1 cellular context compared by ENCODE assay signal in the genomic region with DNA sequence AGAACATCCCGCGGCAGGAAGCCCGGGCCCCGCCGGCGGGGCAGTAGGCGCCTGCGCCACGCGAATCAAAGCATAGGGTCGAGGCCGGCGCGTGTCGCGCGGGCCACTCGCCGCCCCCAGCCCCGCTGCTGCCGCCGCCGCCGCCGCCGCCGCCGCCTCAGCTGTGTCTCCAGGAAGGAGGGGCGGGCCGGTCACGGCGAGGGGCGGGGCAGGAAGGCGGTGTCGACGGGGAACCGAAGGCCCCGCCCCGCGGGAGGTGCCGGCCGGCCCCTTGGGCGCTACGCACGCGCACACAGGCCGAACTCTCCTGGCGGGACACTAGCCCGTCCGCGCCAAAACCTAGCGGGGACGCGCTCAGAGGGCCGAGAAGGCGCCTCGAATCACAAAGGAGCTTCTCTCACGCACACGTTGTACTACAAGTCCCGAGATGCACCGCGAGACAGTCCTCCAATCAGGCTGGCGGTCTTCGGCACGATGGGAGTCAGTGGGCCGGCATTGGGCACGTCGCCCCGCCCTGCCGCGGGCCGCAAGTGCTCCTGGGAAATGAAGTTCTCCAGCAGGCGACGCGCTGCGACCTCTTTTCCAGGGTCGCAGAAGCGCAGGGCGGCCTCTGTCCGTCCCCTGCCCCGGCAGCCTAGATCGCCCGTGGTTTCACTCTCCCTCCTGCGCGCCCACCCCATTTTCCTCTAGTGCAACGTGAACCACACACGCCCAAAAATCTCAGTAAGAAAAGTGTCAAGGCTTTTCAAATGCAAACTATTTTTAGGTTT.
A peak's percentile ranks its signal among the peaks of the same experiment; 100 is the strongest.
TF ChIP-seq lines count a peak whose summit lies in the region.

Gene RALGAPA2, minus strand, starts transcription at position 171 of the 770 bp plus-strand sequence. Its CDS starts 164 bp downstream, at position 7.

TF ChIP-seq in H1, 55 proteins besides CTCF, POLR2A, EP300 and RAD21 (continued from another document):
- TF ChIP-seq SIX5 (IDR thresholded peaks at IDR 0.05; ENCODE audit: low read depth, low read length) (peak; percentile 83), SP1 (IDR thresholded peaks at IDR 0.05; ENCODE audit: low read depth, low read length) (peak; percentile 67; the same call in 1 of the 2 replicates), CHD2 (IDR thresholded peaks at IDR 0.05; ENCODE audit: low read length) (0 out of 2 replicates have a peak, but pooled peaks have one; percentile 13), YY1 (IDR thresholded peaks at IDR 0.05; ENCODE audit: low read depth, low read length) (0 out of 2 replicates have a peak, but pooled peaks have one; percentile 26), PHF8 (conservative IDR thresholded peaks at IDR 0.05; ENCODE audit: low read depth, low read length) (peak; percentile 43; the same call in 1 of the 2 replicates), MAFK (IDR thresholded peaks at IDR 0.05; ENCODE audit: low read depth, low read length) (no peak), TAF1 (IDR thresholded peaks at IDR 0.05; ENCODE audit: low read depth, low read length) (peak; percentile 80), NRF1 (IDR thresholded peaks at IDR 0.05; ENCODE audit: low read depth, low read length) (peak; percentile 51), CREB1 (IDR thresholded peaks at IDR 0.05) (peak; percentile 78), KDM5A (IDR thresholded peaks at IDR 0.05; ENCODE audit: low read length) (no peak), TCF12 (IDR thresholded peaks at IDR 0.05; ENCODE audit: low read depth, low read length) (no peak), KDM4A (IDR thresholded peaks at IDR 0.05; ENCODE audit: low read depth, low read length, severe bottlenecking) (peak; percentile 96), JUND (IDR thresholded peaks at IDR 0.05; ENCODE audit: low read length) (no peak), POLR2AphosphoS5 (IDR thresholded peaks at IDR 0.05; ENCODE audit: low read depth, low read length) (peak; percentile 65; the same call in 1 of the 2 replicates)
- TF ChIP-seq, protein P1, sequence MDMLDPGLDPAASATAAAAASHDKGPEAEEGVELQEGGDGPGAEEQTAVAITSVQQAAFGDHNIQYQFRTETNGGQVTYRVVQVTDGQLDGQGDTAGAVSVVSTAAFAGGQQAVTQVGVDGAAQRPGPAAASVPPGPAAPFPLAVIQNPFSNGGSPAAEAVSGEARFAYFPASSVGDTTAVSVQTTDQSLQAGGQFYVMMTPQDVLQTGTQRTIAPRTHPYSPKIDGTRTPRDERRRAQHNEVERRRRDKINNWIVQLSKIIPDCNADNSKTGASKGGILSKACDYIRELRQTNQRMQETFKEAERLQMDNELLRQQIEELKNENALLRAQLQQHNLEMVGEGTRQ (IDR thresholded peaks at IDR 0.05; ENCODE audit: low read length): peak; percentile 47; the same call in 1 of the 2 replicates
- TF ChIP-seq, protein P2, sequence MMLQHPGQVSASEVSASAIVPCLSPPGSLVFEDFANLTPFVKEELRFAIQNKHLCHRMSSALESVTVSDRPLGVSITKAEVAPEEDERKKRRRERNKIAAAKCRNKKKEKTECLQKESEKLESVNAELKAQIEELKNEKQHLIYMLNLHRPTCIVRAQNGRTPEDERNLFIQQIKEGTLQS (IDR thresholded peaks at IDR 0.05; ENCODE audit: insufficient read depth, low read depth, low read length): 0 out of 2 replicates have a peak, but pooled peaks have one; percentile 32
TF ChIP-seq in H1: peak in this region for 15.
